Comparison of ENCODE assay signal across 18 cellular contexts in the genomic region with DNA sequence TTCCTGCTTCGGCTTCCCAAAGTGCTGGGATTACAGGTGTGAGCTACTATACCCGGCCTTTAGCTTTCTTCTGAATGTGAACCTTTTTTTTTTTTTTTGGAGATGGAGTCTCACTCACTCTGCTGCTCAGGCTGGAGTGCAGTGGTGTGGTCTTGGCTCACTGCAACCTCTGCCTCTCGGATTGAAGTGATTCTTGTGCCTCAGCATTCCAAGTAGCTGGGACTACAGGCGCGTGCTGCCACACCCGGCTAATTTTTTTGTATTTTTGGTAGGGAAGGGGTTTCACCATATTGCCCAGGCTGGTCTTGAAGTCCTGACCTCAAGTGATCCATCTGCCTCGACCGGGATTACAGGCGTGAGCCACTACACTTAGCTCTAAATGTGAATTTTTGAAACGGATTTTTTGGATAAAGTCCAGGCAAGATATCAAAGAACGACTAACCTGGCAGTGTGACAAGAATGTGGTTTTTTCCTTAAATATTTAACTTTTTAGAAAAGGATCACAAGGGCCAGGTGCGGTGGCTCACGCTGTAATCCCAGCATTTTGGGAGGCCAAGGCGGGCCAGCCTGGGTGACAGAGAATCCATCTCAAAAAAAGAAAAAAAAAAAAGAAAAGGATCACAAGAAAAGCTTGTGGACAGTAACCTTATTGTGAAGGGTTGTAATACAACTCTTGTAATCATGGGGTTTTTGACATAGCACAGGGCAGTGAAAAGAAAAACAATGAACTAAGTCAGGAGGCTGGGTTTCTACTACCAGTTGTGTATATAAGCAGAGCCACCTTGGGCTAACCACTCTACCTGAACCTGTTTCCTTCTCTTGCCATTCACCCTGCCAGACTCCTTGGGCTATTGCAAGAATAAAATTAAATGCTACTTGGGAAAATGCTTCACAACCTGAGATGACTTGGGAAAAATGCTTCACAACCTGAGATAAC. TPM values are rescaled to one million over a fixed set of nuclear protein-coding genes. Genes with fewer than 3 reads are reported as not detected.
DNase-seq lines count a peak whose midpoint lies in the region; TF ChIP-seq lines count a peak whose summit lies in the region.
"Had no signal": no experiment of that assay in that cellular context is flagged by ENCODE, and none has a peak within 500 bp of the region (broad histone marks: within the 10 kb centered on the region; RNA-seq: fewer than 3 reads in every experiment).

No MANE protein-coding gene starts in this region.

- TF ChIP-seq CTCF in fibroblast of villous mesenchyme (IDR thresholded peaks at IDR 0.05; ENCODE audit: insufficient read depth, low read depth, low read length) (no peak), mesothelial cell of epicardium (IDR thresholded peaks at IDR 0.05; ENCODE audit: unreplicated experiment) (no peak), testis (IDR thresholded peaks at IDR 0.05) (no peak)

- CTCF ChIA-PET in activated naive CD4-positive, alpha-beta T cell treated with anti-CD3 and anti-CD28 coated beads for 36 hours (lab: Charles Lee) = interaction anchor here (0.6 kb wide), 1 partner anchor 122 kb away, joined by 4 read pairs; no protein-coding TSS in a partner anchor

- H3K4me1 ChIP-seq in SJCRH30 (peaks cover 5% of the 10 kb centered on the region; the same call in 1 of the 2 replicates), testis (no peaks in the 10 kb centered on the region)
- H3K4me1 ChIP-seq: Peyer's patch had no signal

- H3K4me3 ChIP-seq in SJCRH30 (no peak overlapping the region), fibroblast of villous mesenchyme (ENCODE audit: low read depth, low read length) (no peak overlapping the region), testis (no peak overlapping the region)
- H3K4me3 ChIP-seq: Peyer's patch had no signal

- no peak overlapping the region for H3K4me3 Mint-ChIP-seq in mesothelial cell of epicardium
- H3K4me3 Mint-ChIP-seq in activated naive CD4-positive, alpha-beta T cell treated with anti-CD3 and anti-CD28 coated beads for 36 hours = no peak overlapping the region
- H3K4me3 Mint-ChIP-seq: CD4-positive, CD25-positive, alpha-beta regulatory T cell had no signal

- H3K9me3 ChIP-seq in SJCRH30 (replicated peaks) (no peaks in the 10 kb centered on the region), testis (no peaks in the 10 kb centered on the region)
- H3K9me3 ChIP-seq: Peyer's patch had no signal

- in situ Hi-C loops in ACHN (cut with HindIII; ENCODE audit: low pct_ligation_motif_present, low pct_unique_long_range_greater_than_20kb, low sequenced_read_pairs) = no loop called here

- DNase-seq in ACHN = peak; percentile 58
- DNase-seq in SJCRH30 = peak; percentile 15 to 46
- peak; percentile 40 for DNase-seq in fibroblast of villous mesenchyme (ENCODE audit: low read depth)
- DNase-seq in mesothelial cell of epicardium (ENCODE audit: low spot score in 2 of 2, unreplicated experiment in 2 of 2) = no peak
- no peak for DNase-seq in NCI-H69 (lab: John Stamatoyannopoulos, UW)
- no peak for DNase-seq in NCI-H1417 treated with DMSO at 0.1 percent for 48 hours (lab: John Stamatoyannopoulos, UW)
- DNase-seq in testis = no peak
- no peak for DNase-seq in activated naive CD4-positive, alpha-beta T cell treated with anti-CD3 and anti-CD28 coated beads for 36 hours
- DNase-seq: AML-193; CD4-positive, CD25-positive, alpha-beta regulatory T cell; DMS79 treated with DMSO at 0.1 percent for 48 hours; KBM-7; NCI-H1092 treated with DMSO at 0.1 percent for 48 hours; NCI-H1694 treated with DMSO at 0.1 percent for 48 hours; NCI-H2171; NCI-H510A; Peyer's patch; Right ventricle myocardium superior had no signal

- H3K27me3 ChIP-seq in SJCRH30 (no peaks in the 10 kb centered on the region), testis (no peaks in the 10 kb centered on the region)
- H3K27me3 ChIP-seq: Peyer's patch had no signal

- peaks cover 19% of the 10 kb centered on the region for H3K4me1 Mint-ChIP-seq in mesothelial cell of epicardium
- H3K4me1 Mint-ChIP-seq in activated naive CD4-positive, alpha-beta T cell treated with anti-CD3 and anti-CD28 coated beads for 36 hours (ENCODE audit: low read depth) = peaks cover 7% of the 10 kb centered on the region

- no peak for TF ChIP-seq POLR2A in testis (IDR thresholded peaks at IDR 0.05)

- H3K27ac ChIP-seq in SJCRH30 = no peak overlapping the region
- no peak overlapping the region for H3K27ac ChIP-seq in testis
- H3K27ac ChIP-seq: Peyer's patch had no signal

- peaks cover 1% of the 10 kb centered on the region for H3K36me3 Mint-ChIP-seq in mesothelial cell of epicardium
- H3K36me3 Mint-ChIP-seq in activated naive CD4-positive, alpha-beta T cell treated with anti-CD3 and anti-CD28 coated beads for 36 hours (ENCODE audit: low read depth) = peaks cover 44% of the 10 kb centered on the region
- H3K36me3 Mint-ChIP-seq: CD4-positive, CD25-positive, alpha-beta regulatory T cell had no signal

- no peaks in the 10 kb centered on the region for H3K9me3 Mint-ChIP-seq in mesothelial cell of epicardium
- H3K9me3 Mint-ChIP-seq in activated naive CD4-positive, alpha-beta T cell treated with anti-CD3 and anti-CD28 coated beads for 36 hours = no peaks in the 10 kb centered on the region
- H3K9me3 Mint-ChIP-seq: CD4-positive, CD25-positive, alpha-beta regulatory T cell had no signal

- H3K36me3 ChIP-seq in SJCRH30 = peaks cover 20% of the 10 kb centered on the region
- H3K36me3 ChIP-seq in testis (ENCODE audit: low read depth, missing control alignments) = no peaks in the 10 kb centered on the region
- H3K36me3 ChIP-seq: Peyer's patch had no signal

- WGBS in testis, 2 donors = 67% methylated on average over 14 of the region's 14 CpGs

- H3K27ac Mint-ChIP-seq in mesothelial cell of epicardium = peak overlapping the region; percentile 87
- H3K27ac Mint-ChIP-seq in activated naive CD4-positive, alpha-beta T cell treated with anti-CD3 and anti-CD28 coated beads for 36 hours = no peak overlapping the region

- no peaks in the 10 kb centered on the region for H3K27me3 Mint-ChIP-seq in mesothelial cell of epicardium (ENCODE audit: low read depth)
- H3K27me3 Mint-ChIP-seq in activated naive CD4-positive, alpha-beta T cell treated with anti-CD3 and anti-CD28 coated beads for 36 hours (ENCODE audit: low read depth) = no peaks in the 10 kb centered on the region
- H3K27me3 Mint-ChIP-seq: CD4-positive, CD25-positive, alpha-beta regulatory T cell had no signal

- intact Hi-C loops in testis (cut with DNase I; ENCODE audit: low total_unique reads) = no loop called here
- intact Hi-C loops in activated naive CD4-positive, alpha-beta T cell treated with anti-CD3 and anti-CD28 coated beads for 36 hours (cut with micrococcal nuclease) = no loop called here

RNA-seq across cellular contexts. Expression of a gene that starts 6.2 kb away (rescaled TPM):
- total RNA-seq in SJCRH30 (2014; rRNA removed; shearing (Covaris generic)) = 60.1 and 65.3 TPM in 2 replicates
- 11.9 and 16.8 TPM in 2 replicates for total RNA-seq in fibroblast of villous mesenchyme
- total RNA-seq in mesothelial cell of epicardium = 12.5 to 15.5 TPM (median 12.6 TPM) in 3 replicates
- 10 to 100 TPM; 28.6 to 47.7 TPM for total RNA-seq in testis
- polyA plus RNA-seq in testis (ENCODE audit: insufficient read depth, low read depth, low replicate concordance) = 20.9 TPM
- 10 to 100 TPM; 77.4 to 80.6 TPM for total RNA-seq in activated naive CD4-positive, alpha-beta T cell treated with anti-CD3 and anti-CD28 coated beads for 36 hours

RNA-seq across cellular contexts. Expression of a gene that starts 52.1 kb away (rescaled TPM):
- total RNA-seq in SJCRH30 (2014; rRNA removed; shearing (Covaris generic)) = 36.8 and 40.3 TPM in 2 replicates
- total RNA-seq in fibroblast of villous mesenchyme = 79.9 and 135 TPM in 2 replicates
- total RNA-seq in mesothelial cell of epicardium = 61.6 to 63.5 TPM (median 63.3 TPM) in 3 replicates
- total RNA-seq in testis = 100 to 1,000 TPM; 146 to 244 TPM
- polyA plus RNA-seq in testis (ENCODE audit: insufficient read depth, low read depth, low replicate concordance) = 302 TPM
- 10 to 100 TPM; 62.1 to 66.8 TPM for total RNA-seq in activated naive CD4-positive, alpha-beta T cell treated with anti-CD3 and anti-CD28 coated beads for 36 hours

Comparison
In these comparisons a context has a peak if more than half of its experiments do, and no peak if none do; other contexts are left out.
1. DNase-seq: peak in ACHN (single experiment), SJCRH30 (2 of 2) and fibroblast of villous mesenchyme (single experiment); none in mesothelial cell of epicardium (0 of 2), NCI-H69 (single experiment), NCI-H1417 treated with DMSO at 0.1 percent for 48 hours (single experiment), testis (single experiment) and activated naive CD4-positive, alpha-beta T cell treated with anti-CD3 and anti-CD28 coated beads for 36 hours (single experiment).